8 cellular contexts compared by ENCODE assay signal in genomic region chr10:110269641-110270318, GRCh38. TPM values are rescaled to one million over a fixed set of nuclear protein-coding genes. Genes with fewer than 3 reads are reported as not detected.
DNase-seq lines count a peak whose midpoint lies in the region; ATAC-seq, FAIRE-seq and TF ChIP-seq lines count a peak whose summit lies in the region.

No MANE protein-coding gene starts in this region.

- POLR2A ChIA-PET in CD8-positive, alpha-beta T cell (lab: Charles Lee): interaction anchor here (0.6 to 1.1 kb wide), 3 partner anchors 59 to 170 kb away, joined by 3 to 5 read pairs (median 3); no protein-coding TSS in a partner anchor
- POLR2A ChIA-PET in activated CD8-positive, alpha-beta T cell treated with anti-CD3 and anti-CD28 coated beads for 36 hours (lab: Charles Lee): interaction anchor here (0.9 kb wide), 1 partner anchor 123 kb away, joined by 3 read pairs; no protein-coding TSS in a partner anchor

- H3K27me3 Mint-ChIP-seq in CD8-positive, alpha-beta T cell (ENCODE audit: low read depth): no peaks in the 10 kb centered on the region
- H3K27me3 Mint-ChIP-seq in activated CD8-positive, alpha-beta T cell treated with anti-CD3 and anti-CD28 coated beads for 36 hours: peaks cover 1% of the 10 kb centered on the region

- intact Hi-C loops in CD8-positive, alpha-beta T cell (cut with DNase I, micrococcal nuclease): no loop called here
- intact Hi-C loops in activated CD8-positive, alpha-beta T cell treated with anti-CD3 and anti-CD28 coated beads for 36 hours (cut with micrococcal nuclease): no loop called here

- peak overlapping the region; percentile 76 for H3K4me2 ChIP-seq in skeletal muscle satellite cell (ENCODE audit: low read length)

- H3K36me3 ChIP-seq in CD8-positive, alpha-beta T cell (ENCODE audit: insufficient read depth, low read length): no peaks in the 10 kb centered on the region
- H3K36me3 ChIP-seq in cardiac muscle cell: no peaks in the 10 kb centered on the region
- H3K36me3 ChIP-seq in skeletal muscle satellite cell (ENCODE audit: insufficient read depth, low read length): no peaks in the 10 kb centered on the region

- no peak overlapping the region for H3K4me3 ChIP-seq in CD8-positive, alpha-beta T cell (ENCODE audit: low read depth, low read length)
- H3K4me3 ChIP-seq in cardiac muscle cell (no peak overlapping the region), skeletal muscle satellite cell (ENCODE audit: low read length) (peak overlapping the region; percentile 48)

- peak overlapping the region; percentile 75 for H3K4me3 Mint-ChIP-seq in CD8-positive, alpha-beta T cell
- H3K4me3 Mint-ChIP-seq in activated CD8-positive, alpha-beta T cell treated with anti-CD3 and anti-CD28 coated beads for 36 hours: peak overlapping the region; percentile 41

- CTCF ChIA-PET in CD8-positive, alpha-beta T cell (lab: Charles Lee): interaction anchor here (0.8 to 2.4 kb wide), 3 partner anchors 9 to 14 kb away, joined by 3 to 8 read pairs (median 4); no protein-coding TSS in a partner anchor
- CTCF ChIA-PET in activated CD8-positive, alpha-beta T cell treated with anti-CD3 and anti-CD28 coated beads for 36 hours (lab: Charles Lee): interaction anchor here (0.8 to 2.5 kb wide), 8 partner anchors 9 to 385 kb away, joined by 3 to 13 read pairs (median 4); no protein-coding TSS in a partner anchor

- H3K27ac ChIP-seq in CD8-positive, alpha-beta T cell (ENCODE audit: low read depth, low read length): no peak overlapping the region
- peak overlapping the region; percentile 90 for H3K27ac ChIP-seq in cardiac muscle cell

- TF ChIP-seq POLR2A in H54 (IDR thresholded peaks at IDR 0.05; ENCODE audit: low read depth, low read length): no peak

- no peaks in the 10 kb centered on the region for H3K9me3 ChIP-seq in CD8-positive, alpha-beta T cell (ENCODE audit: low read length)
- H3K9me3 ChIP-seq in cardiac muscle cell (ENCODE audit: low read depth) (no peaks in the 10 kb centered on the region), skeletal muscle satellite cell (replicated peaks; ENCODE audit: low read length) (no peaks in the 10 kb centered on the region)

- H3K36me3 Mint-ChIP-seq in CD8-positive, alpha-beta T cell: no peaks in the 10 kb centered on the region
- no peaks in the 10 kb centered on the region for H3K36me3 Mint-ChIP-seq in activated CD8-positive, alpha-beta T cell treated with anti-CD3 and anti-CD28 coated beads for 36 hours (ENCODE audit: low read depth)

- peaks cover 38% of the 10 kb centered on the region for H3K4me1 Mint-ChIP-seq in CD8-positive, alpha-beta T cell (ENCODE audit: low read depth)
- H3K4me1 Mint-ChIP-seq in activated CD8-positive, alpha-beta T cell treated with anti-CD3 and anti-CD28 coated beads for 36 hours (ENCODE audit: low read depth): peaks cover 29% of the 10 kb centered on the region

- no peaks in the 10 kb centered on the region for H3K9me3 Mint-ChIP-seq in CD8-positive, alpha-beta T cell
- no peaks in the 10 kb centered on the region for H3K9me3 Mint-ChIP-seq in activated CD8-positive, alpha-beta T cell treated with anti-CD3 and anti-CD28 coated beads for 36 hours

- H3K27ac Mint-ChIP-seq in CD8-positive, alpha-beta T cell: peak overlapping the region; percentile 74
- no peak overlapping the region for H3K27ac Mint-ChIP-seq in activated CD8-positive, alpha-beta T cell treated with anti-CD3 and anti-CD28 coated beads for 36 hours

- peak overlapping the region; percentile 14 for H3K9ac ChIP-seq in skeletal muscle satellite cell (ENCODE audit: low read depth, low read length)

- no peak for TF ChIP-seq CTCF in CD8-positive, alpha-beta T cell (IDR thresholded peaks at IDR 0.05)
- no peak for TF ChIP-seq CTCF in activated CD8-positive, alpha-beta T cell treated with anti-CD3 and anti-CD28 coated beads for 36 hours (IDR thresholded peaks at IDR 0.05)
- no peak for TF ChIP-seq CTCF in cardiac muscle cell (IDR thresholded peaks at IDR 0.05; ENCODE audit: low read depth, low read length)

- no peak for DNase-seq in CD8-positive, alpha-beta T cell
- DNase-seq in H54 (ENCODE audit: insufficient read length, low spot score) (no peak), cardiac muscle cell (ENCODE audit: low read depth in 1 of 2, low spot score in 1 of 2) (peak; percentile 42 to 60), NCI-H82 treated with DMSO at 0.1 percent for 48 hours (lab: John Stamatoyannopoulos, UW; ENCODE audit: unreplicated experiment) (no peak)
- DNase-seq in activated CD8-positive, alpha-beta T cell treated with anti-CD3 and anti-CD28 coated beads for 36 hours: peak; percentile 24
- DNase-seq in activated effector memory CD4-positive, alpha-beta T cell treated with anti-CD3 and anti-CD28 coated beads, Interleukin-2, amount 50 U/mL, for 16 hours: no peak

- peak; percentile 80 for FAIRE-seq in H54 (lab: Jason Lieb, UNC)

- H3K27me3 ChIP-seq in CD8-positive, alpha-beta T cell (ENCODE audit: insufficient read depth, low read length): no peaks in the 10 kb centered on the region
- H3K27me3 ChIP-seq in cardiac muscle cell (no peaks in the 10 kb centered on the region), skeletal muscle satellite cell (ENCODE audit: control insufficient read depth, insufficient read depth, low read length) (no peaks in the 10 kb centered on the region)

- peaks cover 7% of the 10 kb centered on the region for H3K4me1 ChIP-seq in CD8-positive, alpha-beta T cell (ENCODE audit: insufficient read depth, low read length)
- H3K4me1 ChIP-seq in cardiac muscle cell (ENCODE audit: low read depth) (peaks cover 64% of the 10 kb centered on the region), skeletal muscle satellite cell (ENCODE audit: control insufficient read depth, insufficient read depth, low read length) (peaks cover 22% of the 10 kb centered on the region)

- ATAC-seq in CD8-positive, alpha-beta T cell: peak; percentile 70
- peak; percentile 82 for ATAC-seq in activated CD8-positive, alpha-beta T cell treated with anti-CD3 and anti-CD28 coated beads for 36 hours
- no peak for ATAC-seq in HG02852 (IDR thresholded peaks at IDR 0.05; ENCODE audit: unreplicated experiment)

RNA-seq across cellular contexts. Expression of gene SMNDC1, which starts 34.9 kb away (rescaled TPM):
- total RNA-seq in CD8-positive, alpha-beta T cell: 10 to 100 TPM; 43.3 to 44.8 TPM
- 10 to 100 TPM; 39.7 to 42.4 TPM for total RNA-seq in activated CD8-positive, alpha-beta T cell treated with anti-CD3 and anti-CD28 coated beads for 36 hours
- 12.4 and 13.5 TPM in 2 replicates for total RNA-seq in cardiac muscle cell
- 24.9 and 29.7 TPM in 2 replicates for polyA plus RNA-seq in cardiac muscle cell
- total RNA-seq in skeletal muscle satellite cell (2012; rRNA removed): 5.2 and 8.9 TPM in 2 replicates

Comparison
In these comparisons a context has a peak if more than half of its experiments do, and no peak if none do; other contexts are left out.
1. DNase-seq: peak in activated CD8-positive, alpha-beta T cell treated with anti-CD3 and anti-CD28 coated beads for 36 hours (single experiment) and cardiac muscle cell (2 of 2); none in CD8-positive, alpha-beta T cell (0 of 7), H54 (single experiment), activated effector memory CD4-positive, alpha-beta T cell treated with anti-CD3 and anti-CD28 coated beads, Interleukin-2, amount 50 U/mL, for 16 hours (single experiment) and NCI-H82 treated with DMSO at 0.1 percent for 48 hours (single experiment).